8 cellular contexts compared by ENCODE assay signal in genomic region chr1:185733818-185734709, GRCh38. TPM values are rescaled to one million over a fixed set of nuclear protein-coding genes. Genes with fewer than 3 reads are reported as not detected.
A peak's percentile ranks its signal among the peaks of the same experiment; 100 is the strongest.
DNase-seq lines count a peak whose midpoint lies in the region; ATAC-seq and TF ChIP-seq lines count a peak whose summit lies in the region.

Gene HMCN1 (plus strand): TSS chr1:185734391. CDS start chr1:185734780, 389 bp downstream.

- TF ChIP-seq CTCF in GM12865 (IDR thresholded peaks at IDR 0.05; ENCODE audit: insufficient read depth, low read depth, low read length, missing control alignments) (peak; percentile 14), fibroblast of the aortic adventitia (IDR thresholded peaks at IDR 0.05; ENCODE audit: insufficient read depth, low read length) (peak; percentile 53), upper lobe of left lung (IDR thresholded peaks at IDR 0.05) (peak in 3 of 6 experiments; percentile 12 to 19 (median 12))

- H3K4me3 ChIP-seq in GM12865 (ENCODE audit: low read depth, low read length) (peak within 1 kb of the TSS; percentile 18; the same call in 1 of the 2 replicates), fibroblast of the aortic adventitia (ENCODE audit: low read depth, low read length) (peak within 1 kb of the TSS; percentile 74), muscle layer of duodenum (ENCODE audit: low read depth in 1 of 2, low read length in 2 of 2) (peak within 1 kb of the TSS; percentile 67 to 73), upper lobe of left lung (peak within 1 kb of the TSS; percentile 22 to 59 (median 50))

- TF ChIP-seq POLR2A in upper lobe of left lung (IDR thresholded peaks at IDR 0.05) = peak in 3 of 4 donors; percentile 37 to 62 (median 48)

- peak; percentile 61 for DNase-seq in A172 (ENCODE audit: low spot score)
- peak; percentile 2 for DNase-seq in GM12865 (ENCODE audit: low read depth)
- DNase-seq in NCI-H2227 treated with DMSO at 0.1 percent for 48 hours (lab: John Stamatoyannopoulos, UW) = peak; percentile 14
- peak; percentile 24 for DNase-seq in activated T-cell treated with anti-CD3 and anti-CD28 coated beads, Interleukin-2, amount 50 U/mL, for 1 hour
- peak; percentile 75 for DNase-seq in fibroblast of the aortic adventitia (ENCODE audit: low read depth)
- DNase-seq in upper lobe of left lung = peak; percentile 67 to 90

- H3K36me3 ChIP-seq in muscle layer of duodenum (ENCODE audit: control insufficient read depth in 1 of 2, insufficient read depth in 2 of 2, low read length in 2 of 2) (no peaks in the 10 kb centered on the region), upper lobe of left lung (no peaks in the 10 kb centered on the region)

- no peak for TF ChIP-seq EP300 in upper lobe of left lung (IDR thresholded peaks at IDR 0.05)

- H3K9me3 ChIP-seq in muscle layer of duodenum (ENCODE audit: control insufficient read depth in 1 of 2, low read length in 2 of 2) (peaks cover 0 to 5% of the 10 kb centered on the region in 2 donors), upper lobe of left lung (no peaks in the 10 kb centered on the region)

- H3K4me1 ChIP-seq in muscle layer of duodenum (ENCODE audit: control insufficient read depth in 1 of 2, insufficient read depth in 2 of 2, low read length in 2 of 2) (no peaks in the 10 kb centered on the region), upper lobe of left lung (peaks cover 7 to 16% (median 11%) of the 10 kb centered on the region in 4 donors)

- ATAC-seq in upper lobe of left lung (ENCODE audit: low FRiP score in 2 of 2) (peak; percentile 80 to 91), GM18519 (IDR thresholded peaks at IDR 0.05; ENCODE audit: low FRiP score, unreplicated experiment) (no peak)

- H3K27ac ChIP-seq in muscle layer of duodenum (ENCODE audit: low read length) (peak within 1 kb of the TSS; percentile 71), upper lobe of left lung (peak within 1 kb of the TSS; percentile 67 to 86 (median 74))

- H3K27me3 ChIP-seq in muscle layer of duodenum (ENCODE audit: low read depth, low read length) (peaks cover 12% of the 10 kb centered on the region), upper lobe of left lung (peaks cover 0 to 6% (median 0%) of the 10 kb centered on the region in 4 donors)

- WGBS in upper lobe of left lung, 2 donors = 3% methylated on average over 11 to 30 of the region's 47 CpGs

RNA-seq across cellular contexts. Expression of gene HMCN1, which starts in this region (rescaled TPM):
- total RNA-seq in A172 (2014; rRNA removed; shearing (Covaris generic)) = 0.55 and 1.6 TPM in 2 replicates
- total RNA-seq in fibroblast of the aortic adventitia (ENCODE audit: low replicate concordance) (95.4 and 106 TPM in 2 replicates), upper lobe of left lung (10 to 100 TPM; 15.7 to 43.3 (median 27.2) TPM)

Comparison
In these comparisons a context has a peak if more than half of its experiments do, and no peak if none do; other contexts are left out.
1. DNase-seq: peak in every context shown above with its lines; median percentile 78 in upper lobe of left lung; 75 in fibroblast of the aortic adventitia; 61 in A172; 24 in activated T-cell treated with anti-CD3 and anti-CD28 coated beads, Interleukin-2, amount 50 U/mL, for 1 hour; 14 in NCI-H2227 treated with DMSO at 0.1 percent for 48 hours; 2 in GM12865.
2. H3K4me3 ChIP-seq: peak in every context shown above with its lines; median percentile 74 in fibroblast of the aortic adventitia; 70 in muscle layer of duodenum; 50 in upper lobe of left lung; 18 in GM12865.